In genomic region chr19:44955500-44956439, GRCh38 we compare ENCODE assay signal across 8 cellular contexts.
A peak's percentile ranks its signal among the peaks of the same experiment; 100 is the strongest.
DNase-seq lines count a peak whose midpoint lies in the region; FAIRE-seq and TF ChIP-seq lines count a peak whose summit lies in the region.

No MANE protein-coding gene starts in this region.

- H3K27ac ChIP-seq in HL-60 (replicated peaks) (peak overlapping the region; percentile 96), subcutaneous abdominal adipose tissue (ENCODE audit: low read depth, low read length) (peak overlapping the region; percentile 78)

- H3K36me3 ChIP-seq in subcutaneous abdominal adipose tissue (ENCODE audit: control insufficient read depth in 5 of 5, insufficient read depth in 5 of 5, low read length in 5 of 5) = peaks cover 0 to 9% (median 5%) of the 10 kb centered on the region in 5 donors

- no peak for TF ChIP-seq POLR2A in H54 (IDR thresholded peaks at IDR 0.05; ENCODE audit: low read depth, low read length)

- H3K9me3 ChIP-seq in subcutaneous abdominal adipose tissue (ENCODE audit: control insufficient read depth in 5 of 5, low read length in 5 of 5) = no peaks in the 10 kb centered on the region

- in situ Hi-C loops in astrocyte of the cerebellum (cut with HindIII; ENCODE audit: low sequenced_read_pairs) = loop anchor here (10.0 kb wide), 1 partner anchor 221 kb away; no protein-coding TSS in a partner anchor

- no peak for FAIRE-seq in H54 (lab: Jason Lieb, UNC)

- peak overlapping the region; percentile 92 to 99 (median 97) for H3K9ac ChIP-seq in subcutaneous abdominal adipose tissue (ENCODE audit: low read length in 5 of 5)

- TF ChIP-seq CTCF in HL-60 (IDR thresholded peaks at IDR 0.05; ENCODE audit: insufficient read depth, low read length) (no peak), astrocyte of the cerebellum (IDR thresholded peaks at IDR 0.05; ENCODE audit: low read depth, low read length, missing control alignments) (no peak), GM10266 (IDR thresholded peaks at IDR 0.05; ENCODE audit: control insufficient read depth, insufficient read depth, low read depth, missing control alignments) (no peak)

- peaks cover 8 to 65% (median 54%) of the 10 kb centered on the region in 5 donors for H3K4me1 ChIP-seq in subcutaneous abdominal adipose tissue (ENCODE audit: control insufficient read depth in 5 of 5, insufficient read depth in 5 of 5, low read length in 5 of 5)

- DNase-seq in NCI-H2171 treated with DMSO at 0.1 percent for 48 hours (lab: John Stamatoyannopoulos, UW) = peak; percentile 10
- DNase-seq in NCI-H2171 (lab: John Stamatoyannopoulos, UW) = no peak
- no peak for DNase-seq in HL-60 (ENCODE audit: low read depth in 1 of 2, low spot score in 1 of 2)
- no peak for DNase-seq in astrocyte of the cerebellum (ENCODE audit: low read depth)
- DNase-seq in kidney tubule cell (ENCODE audit: low spot score) = peak; percentile 14
- DNase-seq in GM10266 (ENCODE audit: extremely low spot score) = no peak
- no peak for DNase-seq in H54 (ENCODE audit: insufficient read length, low spot score)

- H3K4me3 ChIP-seq in HL-60 (replicated peaks; ENCODE audit: insufficient read depth, low read length) = peak overlapping the region; percentile 86
- H3K4me3 ChIP-seq in astrocyte of the cerebellum (ENCODE audit: low read depth, low read length) = peak overlapping the region; percentile 94
- H3K4me3 ChIP-seq in subcutaneous abdominal adipose tissue (ENCODE audit: low read depth in 1 of 5, low read length in 5 of 5) = peak overlapping the region; percentile 85 to 99 (median 94)

- H3K27me3 ChIP-seq in HL-60 (ENCODE audit: insufficient read depth, poor library complexity, severe bottlenecking) = no peaks in the 10 kb centered on the region
- H3K27me3 ChIP-seq in subcutaneous abdominal adipose tissue (ENCODE audit: control insufficient read depth in 5 of 5, insufficient read depth in 4 of 5, low read length in 5 of 5) = no peaks in the 10 kb centered on the region

Comparison
In these comparisons a context has a peak if more than half of its experiments do, and no peak if none do; other contexts are left out.
1. DNase-seq: peak in NCI-H2171 treated with DMSO at 0.1 percent for 48 hours (single experiment) and kidney tubule cell (single experiment); none in NCI-H2171 (single experiment), HL-60 (0 of 2), astrocyte of the cerebellum (single experiment), GM10266 (single experiment) and H54 (single experiment).
2. Peak in every context shown above with its lines, with median percentiles within 50 percentile points of each other: H3K4me3 ChIP-seq.